9 cellular contexts compared by ENCODE assay signal in the genomic region with DNA sequence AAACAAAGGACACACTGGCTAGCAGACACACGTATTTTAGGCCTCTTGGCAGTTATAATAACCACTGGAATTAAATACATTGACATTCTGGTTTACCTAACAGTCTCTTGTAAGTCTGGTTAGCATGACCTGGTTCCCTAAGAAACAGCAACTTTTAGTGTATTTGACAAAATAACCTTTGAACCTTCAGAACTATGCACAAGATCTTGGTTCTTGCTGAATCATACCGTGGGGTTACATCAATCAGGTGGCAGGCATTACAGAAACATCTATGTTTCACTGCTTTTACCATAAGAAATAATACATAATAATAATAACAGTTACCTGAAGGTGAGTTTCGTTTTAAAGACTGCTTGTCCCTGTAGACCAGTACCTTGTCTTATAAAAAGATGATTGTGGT.
"Had no signal": no experiment of that assay in that cellular context is flagged by ENCODE, and none has a peak within 500 bp of the region (broad histone marks: within the 10 kb centered on the region; RNA-seq: fewer than 3 reads in every experiment).

No MANE protein-coding gene starts in this region.

- H3K4me3 ChIP-seq: GM23248, HAP-1 had no signal

- DNase-seq: GM23248, GOT3, H7, HFFc6, KBM-7 had no signal

- H3K27ac ChIP-seq: GM23248 had no signal

- ATAC-seq: HCT116 had no signal

- H3K4me1 ChIP-seq: HAP-1 had no signal

- FAIRE-seq: HTR-8/SVneo had no signal

- H3K27ac Mint-ChIP-seq: HFFc6, IgD-negative memory B cell had no signal

- H3K9me3 Mint-ChIP-seq: HFFc6, IgD-negative memory B cell had no signal

- H3K4me3 Mint-ChIP-seq: HFFc6, IgD-negative memory B cell had no signal

- H3K9me3 ChIP-seq: HAP-1 had no signal

- H3K27me3 Mint-ChIP-seq: IgD-negative memory B cell had no signal
